16 cellular contexts compared by ENCODE assay signal in the genomic region with DNA sequence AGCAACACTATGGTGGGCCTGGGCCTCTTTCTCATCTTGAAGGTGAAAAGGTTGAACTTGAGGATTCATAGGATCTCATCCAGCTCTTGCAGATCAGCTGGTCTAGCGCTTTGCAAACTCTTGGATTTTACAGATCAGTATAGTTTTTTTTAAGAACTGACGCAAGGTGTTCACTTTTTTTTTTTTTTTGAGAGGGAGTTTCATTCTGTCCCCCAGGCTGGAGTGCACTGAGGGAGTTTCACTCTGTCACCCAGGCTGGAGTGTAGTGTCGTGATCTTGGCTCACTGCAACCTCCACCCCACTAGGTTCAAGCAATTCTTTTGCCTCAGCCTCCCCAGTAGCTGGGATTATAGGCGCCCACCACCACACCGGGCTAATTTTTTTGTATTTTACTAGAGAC. TPM values are rescaled to one million over a fixed set of nuclear protein-coding genes. Genes with fewer than 3 reads are reported as not detected.
DNase-seq lines count a peak whose midpoint lies in the region; ATAC-seq and TF ChIP-seq lines count a peak whose summit lies in the region.
"Had no signal": no experiment of that assay in that cellular context is flagged by ENCODE, and none has a peak within 500 bp of the region (broad histone marks: within the 10 kb centered on the region; RNA-seq: fewer than 3 reads in every experiment).

No MANE protein-coding gene starts in this region.

- TF ChIP-seq POLR2A in thyroid gland (IDR thresholded peaks at IDR 0.05) = no peak

- no peaks in the 10 kb centered on the region for H3K36me3 ChIP-seq in thyroid gland
- H3K36me3 ChIP-seq: left lung, MG63 had no signal

- H3K27me3 ChIP-seq in thyroid gland = no peaks in the 10 kb centered on the region
- H3K27me3 ChIP-seq: left lung, MG63 had no signal

- peaks cover 15% of the 10 kb centered on the region for H3K27me3 Mint-ChIP-seq in activated T-cell treated with anti-CD3 and anti-CD28 coated beads, Interleukin-2, amount 50 U/mL, for 24 hours
- H3K27me3 Mint-ChIP-seq in activated T-cell treated with anti-CD3 and anti-CD28 coated beads, Interleukin-2, amount 50 U/mL, for 4 hours (ENCODE audit: low read depth) = no peaks in the 10 kb centered on the region
- H3K27me3 Mint-ChIP-seq in activated naive CD8-positive, alpha-beta T cell treated with anti-CD3 and anti-CD28 coated beads for 36 hours = peaks cover 20% of the 10 kb centered on the region

- H3K4me3 Mint-ChIP-seq in activated T-cell treated with anti-CD3 and anti-CD28 coated beads, Interleukin-2, amount 50 U/mL, for 24 hours = no peak overlapping the region
- H3K4me3 Mint-ChIP-seq in activated T-cell treated with anti-CD3 and anti-CD28 coated beads, Interleukin-2, amount 50 U/mL, for 4 hours = no peak overlapping the region
- H3K4me3 Mint-ChIP-seq in activated naive CD8-positive, alpha-beta T cell treated with anti-CD3 and anti-CD28 coated beads for 36 hours = no peak overlapping the region
- H3K4me3 Mint-ChIP-seq: CD8-positive, alpha-beta T cell had no signal

- no peak for ATAC-seq in activated T-cell treated with anti-CD3 and anti-CD28 coated beads, Interleukin-2, amount 50 U/mL, for 4 hours
- ATAC-seq in HG03342 (IDR thresholded peaks at IDR 0.05; ENCODE audit: unreplicated experiment) = peak; percentile 16
- ATAC-seq in GM19395 (IDR thresholded peaks at IDR 0.05; ENCODE audit: unreplicated experiment) = no peak
- ATAC-seq: A549 had no signal

- intact Hi-C loops in thyroid gland (cut with DNase I) = no loop called here

- 79 to 84% methylated on average over 5 of the region's 5 CpGs for WGBS in thyroid gland, 2 donors

- peaks cover 3 to 13% of the 10 kb centered on the region in 2 donors for H3K4me1 ChIP-seq in thyroid gland
- H3K4me1 ChIP-seq: A549, left lung had no signal

- no peaks in the 10 kb centered on the region for H3K9me3 ChIP-seq in thyroid gland
- H3K9me3 ChIP-seq: A549, left lung, MG63 had no signal

- H3K27ac ChIP-seq in thyroid gland = peak overlapping the region; percentile 40 to 61 (median 49)
- H3K27ac ChIP-seq: A549 had no signal

- peak overlapping the region; percentile 6 for H3K27ac Mint-ChIP-seq in activated T-cell treated with anti-CD3 and anti-CD28 coated beads, Interleukin-2, amount 50 U/mL, for 24 hours
- peak overlapping the region; percentile 31 for H3K27ac Mint-ChIP-seq in activated naive CD8-positive, alpha-beta T cell treated with anti-CD3 and anti-CD28 coated beads for 36 hours
- H3K27ac Mint-ChIP-seq: CD8-positive, alpha-beta T cell had no signal

- TF ChIP-seq CTCF in thyroid gland (IDR thresholded peaks at IDR 0.05) = no peak

- H3K9me3 Mint-ChIP-seq in activated T-cell treated with anti-CD3 and anti-CD28 coated beads, Interleukin-2, amount 50 U/mL, for 24 hours = no peaks in the 10 kb centered on the region
- H3K9me3 Mint-ChIP-seq in activated T-cell treated with anti-CD3 and anti-CD28 coated beads, Interleukin-2, amount 50 U/mL, for 4 hours = no peaks in the 10 kb centered on the region
- no peaks in the 10 kb centered on the region for H3K9me3 Mint-ChIP-seq in activated naive CD8-positive, alpha-beta T cell treated with anti-CD3 and anti-CD28 coated beads for 36 hours
- H3K9me3 Mint-ChIP-seq: CD8-positive, alpha-beta T cell had no signal

- no peaks in the 10 kb centered on the region for H3K36me3 Mint-ChIP-seq in activated T-cell treated with anti-CD3 and anti-CD28 coated beads, Interleukin-2, amount 50 U/mL, for 24 hours (ENCODE audit: low read depth)
- no peaks in the 10 kb centered on the region for H3K36me3 Mint-ChIP-seq in activated T-cell treated with anti-CD3 and anti-CD28 coated beads, Interleukin-2, amount 50 U/mL, for 4 hours (ENCODE audit: insufficient read depth)
- H3K36me3 Mint-ChIP-seq in activated naive CD8-positive, alpha-beta T cell treated with anti-CD3 and anti-CD28 coated beads for 36 hours = no peaks in the 10 kb centered on the region
- H3K36me3 Mint-ChIP-seq: CD8-positive, alpha-beta T cell had no signal

- no peak overlapping the region for H3K4me3 ChIP-seq in thyroid gland (replicated peaks in 1 of 3)
- H3K4me3 ChIP-seq: A549, left lung, MG63 had no signal

- peaks cover 22% of the 10 kb centered on the region for H3K4me1 Mint-ChIP-seq in activated T-cell treated with anti-CD3 and anti-CD28 coated beads, Interleukin-2, amount 50 U/mL, for 24 hours (ENCODE audit: low read depth)
- H3K4me1 Mint-ChIP-seq in activated T-cell treated with anti-CD3 and anti-CD28 coated beads, Interleukin-2, amount 50 U/mL, for 4 hours (ENCODE audit: low read depth) = peaks cover 24% of the 10 kb centered on the region
- peaks cover 12% of the 10 kb centered on the region for H3K4me1 Mint-ChIP-seq in activated naive CD8-positive, alpha-beta T cell treated with anti-CD3 and anti-CD28 coated beads for 36 hours

- DNase-seq in activated T-cell treated with anti-CD3 and anti-CD28 coated beads, Interleukin-2, amount 50 U/mL, for 24 hours = no peak
- DNase-seq in activated T-cell treated with anti-CD3 and anti-CD28 coated beads, Interleukin-2, amount 50 U/mL, for 4 hours = no peak
- DNase-seq in activated naive CD8-positive, alpha-beta T cell treated with anti-CD3 and anti-CD28 coated beads for 36 hours = no peak
- peak in 1 of 2 donors; percentile 23 for DNase-seq in thyroid gland
- DNase-seq in stimulated activated CD4-positive, alpha-beta T cell treated with anti-CD3 and anti-CD28 coated beads, Interleukin-2, amount 100 ng/mL, for 48 hours = no peak
- DNase-seq in cortex of kidney (lab: John Stamatoyannopoulos, UW) = no peak
- DNase-seq: activated CD4-positive, CD25-positive, alpha-beta regulatory T cell treated with anti-CD3 and anti-CD28 coated beads, Interleukin-2, amount 50 U/mL, for 72 hours; effector memory CD4-positive, alpha-beta T cell; hypothalamus; left lung; MG63; Right ventricle myocardium superior had no signal

RNA-seq across cellular contexts. Expression of a gene that starts 20.4 kb away (rescaled TPM):
- 1 to 10 TPM; 2.9 to 4.8 (median 3.3) TPM for total RNA-seq in activated T-cell treated with anti-CD3 and anti-CD28 coated beads, Interleukin-2, amount 50 U/mL, for 4 hours
- total RNA-seq in activated naive CD8-positive, alpha-beta T cell treated with anti-CD3 and anti-CD28 coated beads for 36 hours = 1 to 10 TPM; 2.1 to 3.7 TPM
- total RNA-seq in thyroid gland = 100 to 1,000 TPM; 226 to 405 (median 297) TPM

RNA-seq across cellular contexts. Expression of a gene that starts 25.3 kb away (rescaled TPM):
- 10 to 100 TPM; 12.8 to 16.5 (median 16.4) TPM for total RNA-seq in activated T-cell treated with anti-CD3 and anti-CD28 coated beads, Interleukin-2, amount 50 U/mL, for 4 hours
- total RNA-seq in activated naive CD8-positive, alpha-beta T cell treated with anti-CD3 and anti-CD28 coated beads for 36 hours = 10 to 100 TPM; 14.6 to 15.9 TPM
- total RNA-seq in thyroid gland = 10 to 100 TPM; 54.5 to 58.2 (median 57.6) TPM

Comparison
In these comparisons a context has a peak if more than half of its experiments do, and no peak if none do; other contexts are left out.
1. RNA of a gene that starts 20.4 kb away (total RNA-seq): 226 to 405 TPM in thyroid gland; 2.1 to 3.7 TPM in activated naive CD8-positive, alpha-beta T cell treated with anti-CD3 and anti-CD28 coated beads for 36 hours and 2.9 to 4.8 TPM in activated T-cell treated with anti-CD3 and anti-CD28 coated beads, Interleukin-2, amount 50 U/mL, for 4 hours; every median in the first group is over 10 times any median in the second.